ENCODE assay signal across 27 cellular contexts in genomic region chr19:30064776-30065494, GRCh38.
DNase-seq lines count a peak whose midpoint lies in the region; ATAC-seq, FAIRE-seq and TF ChIP-seq lines count a peak whose summit lies in the region.
"Had no signal": no experiment of that assay in that cellular context is flagged by ENCODE, and none has a peak within 500 bp of the region (broad histone marks: within the 10 kb centered on the region; RNA-seq: fewer than 3 reads in every experiment).

No MANE protein-coding gene starts in this region.

- H3K36me3 ChIP-seq in MM.1S (replicated peaks; ENCODE audit: insufficient read depth, low read length) (no peaks in the 10 kb centered on the region), HepG2 (replicated peaks in 1 of 2; ENCODE audit: control insufficient read depth in 1 of 2, insufficient read depth in 2 of 2, low read length in 2 of 2) (no peaks in the 10 kb centered on the region), stomach (no peaks in the 10 kb centered on the region)
- H3K36me3 ChIP-seq: SJSA1, vagina had no signal

- H3K9me3 ChIP-seq in MM.1S (replicated peaks; ENCODE audit: insufficient read depth, low read length) = no peaks in the 10 kb centered on the region
- no peaks in the 10 kb centered on the region for H3K9me3 ChIP-seq in HepG2 (ENCODE audit: low read length)
- H3K9me3 ChIP-seq in stomach = no peaks in the 10 kb centered on the region
- H3K9me3 ChIP-seq: A549, SJSA1, vagina had no signal

- TF ChIP-seq RAD21 in HepG2 (CRISPR knock-in tag; IDR thresholded peaks at IDR 0.05) = no peak

- WGBS in HepG2 (ENCODE audit: low lambda C conversion rate) = 47% methylated on average over 10 of the region's 16 CpGs
- WGBS in stomach, 5 donors = 63 to 79% (median 70%) methylated on average over 13 to 16 of the region's 16 CpGs

- FAIRE-seq in HepG2 (lab: Jason Lieb, UNC) = no peak
- FAIRE-seq: RCC 7860, TTC549 had no signal

- DNase-seq in activated CD4-positive, alpha-beta memory T cell treated with anti-CD3 and anti-CD28 coated beads, Interleukin-2, amount 10 ng/mL, durations not matched to agents 7 days and 5 days = peak; percentile 1
- DNase-seq in activated CD4-positive, alpha-beta memory T cell treated with anti-CD3 and anti-CD28 coated beads for 36 hours = no peak
- DNase-seq in MM.1S (no peak), HepG2 (ENCODE audit: low spot score) (no peak), stomach (peak; percentile 9), foreskin melanocyte (no peak)
- no peak for DNase-seq in stimulated activated CD4-positive, alpha-beta T cell treated with anti-CD3 and anti-CD28 coated beads, Interleukin-4, amount 100 ng/mL, for 1 hour
- DNase-seq: activated CD4-positive, CD25-positive, alpha-beta regulatory T cell treated with anti-CD3 and anti-CD28 coated beads, Interleukin-2, amount 50 U/mL, for 72 hours; activated CD8-positive, alpha-beta T cell treated with anti-CD3 and anti-CD28 coated beads, Interleukin-2, amount 10 ng/mL, durations not matched to agents 7 days and 5 days; activated T-cell treated with anti-CD3 and anti-CD28 coated beads, Interleukin-2, amount 50 U/mL, for 4 hours; AML-193; IMR-90; left ventricle myocardium superior; NCI-H1092; NCI-H187; nephron progenitor cell; stimulated activated naive CD4-positive, alpha-beta T cell; T-helper 1 cell had no signal

- H3K9me3 Mint-ChIP-seq in activated CD4-positive, alpha-beta memory T cell treated with anti-CD3 and anti-CD28 coated beads, Interleukin-2, amount 10 ng/mL, durations not matched to agents 7 days and 5 days = no peaks in the 10 kb centered on the region
- no peaks in the 10 kb centered on the region for H3K9me3 Mint-ChIP-seq in activated CD4-positive, alpha-beta memory T cell treated with anti-CD3 and anti-CD28 coated beads for 36 hours
- H3K9me3 Mint-ChIP-seq: activated T-cell treated with anti-CD3 and anti-CD28 coated beads, Interleukin-2, amount 50 U/mL, for 4 hours; GM23338; nephron progenitor cell had no signal

- POLR2A ChIA-PET in activated CD4-positive, alpha-beta memory T cell treated with anti-CD3 and anti-CD28 coated beads, Interleukin-2, amount 10 ng/mL, durations not matched to agents 7 days and 5 days (lab: Charles Lee) = no interaction called here
- POLR2A ChIA-PET in activated CD4-positive, alpha-beta memory T cell treated with anti-CD3 and anti-CD28 coated beads for 36 hours (lab: Charles Lee) = no interaction called here
- POLR2A ChIA-PET in HepG2 (lab: Yijun Ruan, JAX) = no interaction called here

- BruUV-seq in HepG2 (replicated peaks; lab: Mats Ljungman, UMichigan) = no TSS peak

- TF ChIP-seq CTCF in MM.1S (IDR thresholded peaks at IDR 0.05; ENCODE audit: low read length) = no peak
- no peak for TF ChIP-seq CTCF in HepG2 (CRISPR knock-in tag; IDR thresholded peaks at IDR 0.05)
- no peak for TF ChIP-seq CTCF in stomach (IDR thresholded peaks at IDR 0.05)

- TF ChIP-seq EP300 in HepG2 (IDR thresholded peaks at IDR 0.05; ENCODE audit: low read depth in 2 of 2, low read length in 2 of 2) (no peak), HepG2 (CRISPR knock-in tag; IDR thresholded peaks at IDR 0.05; ENCODE audit: borderline replicate concordance) (no peak), stomach (IDR thresholded peaks at IDR 0.05) (no peak)

- no peak overlapping the region for H3K4me3 Mint-ChIP-seq in activated CD4-positive, alpha-beta memory T cell treated with anti-CD3 and anti-CD28 coated beads, Interleukin-2, amount 10 ng/mL, durations not matched to agents 7 days and 5 days
- no peak overlapping the region for H3K4me3 Mint-ChIP-seq in activated CD4-positive, alpha-beta memory T cell treated with anti-CD3 and anti-CD28 coated beads for 36 hours
- H3K4me3 Mint-ChIP-seq: activated CD8-positive, alpha-beta T cell treated with anti-CD3 and anti-CD28 coated beads, Interleukin-2, amount 10 ng/mL, durations not matched to agents 7 days and 5 days; activated T-cell treated with anti-CD3 and anti-CD28 coated beads, Interleukin-2, amount 50 U/mL, for 4 hours; central memory CD8-positive, alpha-beta T cell; GM23338; nephron progenitor cell had no signal

- no peaks in the 10 kb centered on the region for H3K9me2 ChIP-seq in MM.1S (replicated peaks; ENCODE audit: insufficient read depth, low read length)

- H3K36me3 Mint-ChIP-seq in activated CD4-positive, alpha-beta memory T cell treated with anti-CD3 and anti-CD28 coated beads, Interleukin-2, amount 10 ng/mL, durations not matched to agents 7 days and 5 days (ENCODE audit: low read depth) = no peaks in the 10 kb centered on the region
- H3K36me3 Mint-ChIP-seq in activated CD4-positive, alpha-beta memory T cell treated with anti-CD3 and anti-CD28 coated beads for 36 hours = no peaks in the 10 kb centered on the region

- no peaks in the 10 kb centered on the region for H3K27me3 Mint-ChIP-seq in activated CD4-positive, alpha-beta memory T cell treated with anti-CD3 and anti-CD28 coated beads, Interleukin-2, amount 10 ng/mL, durations not matched to agents 7 days and 5 days
- peaks cover 3% of the 10 kb centered on the region for H3K27me3 Mint-ChIP-seq in activated CD4-positive, alpha-beta memory T cell treated with anti-CD3 and anti-CD28 coated beads for 36 hours

- H3K4me3 ChIP-seq in MM.1S (ENCODE audit: low read length) (peak overlapping the region; percentile 25; the same call in 1 of the 2 replicates), HepG2 (replicated peaks in 1 of 3; ENCODE audit: insufficient read depth in 1 of 3, low read depth in 2 of 3, low read length in 3 of 3) (no peak overlapping the region), stomach (no peak overlapping the region)
- H3K4me3 ChIP-seq: A549, GM23338, SJSA1, vagina had no signal

- CTCF ChIA-PET in activated CD4-positive, alpha-beta memory T cell treated with anti-CD3 and anti-CD28 coated beads, Interleukin-2, amount 10 ng/mL, durations not matched to agents 7 days and 5 days (lab: Charles Lee) = no interaction called here
- CTCF ChIA-PET in activated CD4-positive, alpha-beta memory T cell treated with anti-CD3 and anti-CD28 coated beads for 36 hours (lab: Charles Lee) = no interaction called here
- CTCF ChIA-PET in HepG2 (lab: Yijun Ruan, JAX; ENCODE audit: low intra/inter-chr PET ratio, low total read pairs) = no interaction called here

- H3F3A ChIP-seq in MM.1S (ENCODE audit: insufficient read depth, low read length) = no peaks in the 10 kb centered on the region

- H3K27ac ChIP-seq in MM.1S (ENCODE audit: low read length) (no peak overlapping the region), HepG2 (ENCODE audit: extremely low read length, insufficient read depth, low read length) (no peak overlapping the region), stomach (no peak overlapping the region)
- H3K27ac ChIP-seq: A549, SJSA1, vagina had no signal

- H3K27ac Mint-ChIP-seq in activated CD4-positive, alpha-beta memory T cell treated with anti-CD3 and anti-CD28 coated beads, Interleukin-2, amount 10 ng/mL, durations not matched to agents 7 days and 5 days = no peak overlapping the region
- no peak overlapping the region for H3K27ac Mint-ChIP-seq in activated CD4-positive, alpha-beta memory T cell treated with anti-CD3 and anti-CD28 coated beads for 36 hours
- H3K27ac Mint-ChIP-seq: activated CD8-positive, alpha-beta T cell treated with anti-CD3 and anti-CD28 coated beads, Interleukin-2, amount 10 ng/mL, durations not matched to agents 7 days and 5 days; GM23338; nephron progenitor cell had no signal

- H3K79me2 ChIP-seq in MM.1S (ENCODE audit: low read length) (no peaks in the 10 kb centered on the region), HepG2 (ENCODE audit: insufficient read depth, low read length) (no peaks in the 10 kb centered on the region)

- H3K9ac ChIP-seq in MM.1S (ENCODE audit: low read length) (no peak overlapping the region), HepG2 (ENCODE audit: insufficient read depth, low read depth, low read length) (no peak overlapping the region)

- TF ChIP-seq POLR2A in HepG2 (IDR thresholded peaks at IDR 0.05; ENCODE audit: insufficient read depth in 1 of 2, low read depth in 2 of 2, low read length in 2 of 2) (no peak), stomach (IDR thresholded peaks at IDR 0.05) (no peak)

- H3K27me3 ChIP-seq in MM.1S (replicated peaks; ENCODE audit: insufficient read depth, low read length) (peaks cover 52% of the 10 kb centered on the region), HepG2 (ENCODE audit: control insufficient read depth in 1 of 2, insufficient read depth in 2 of 2, low read length in 2 of 2) (no peaks in the 10 kb centered on the region; a peak in 2 of 5 replicates), stomach (peaks cover 0 to 31% (median 4%) of the 10 kb centered on the region in 3 donors)
- H3K27me3 ChIP-seq: SJSA1, vagina had no signal

- peak; percentile 38 for ATAC-seq in HepG2
- ATAC-seq in HG03378 (IDR thresholded peaks at IDR 0.05; ENCODE audit: unreplicated experiment) = no peak
- ATAC-seq: activated CD8-positive, alpha-beta T cell treated with anti-CD3 and anti-CD28 coated beads, Interleukin-2, amount 10 ng/mL, durations not matched to agents 7 days and 5 days; activated T-cell treated with anti-CD3 and anti-CD28 coated beads, Interleukin-2, amount 50 U/mL, for 4 hours; GM23338; left ventricle myocardium superior; sciatic nerve had no signal

- H3K4me1 ChIP-seq in MM.1S (ENCODE audit: low read length) (no peaks in the 10 kb centered on the region), HepG2 (ENCODE audit: insufficient read depth, low read length) (peaks cover 18% of the 10 kb centered on the region), stomach (no peaks in the 10 kb centered on the region)
- H3K4me1 ChIP-seq: A549, SJSA1, vagina had no signal

- H3K4me1 Mint-ChIP-seq in activated CD4-positive, alpha-beta memory T cell treated with anti-CD3 and anti-CD28 coated beads, Interleukin-2, amount 10 ng/mL, durations not matched to agents 7 days and 5 days = no peaks in the 10 kb centered on the region
- H3K4me1 Mint-ChIP-seq in activated CD4-positive, alpha-beta memory T cell treated with anti-CD3 and anti-CD28 coated beads for 36 hours (ENCODE audit: low read depth) = no peaks in the 10 kb centered on the region
- H3K4me1 Mint-ChIP-seq: central memory CD8-positive, alpha-beta T cell; GM23338 had no signal

- H4K20me1 ChIP-seq in MM.1S (ENCODE audit: insufficient read depth, low read length) (no peaks in the 10 kb centered on the region), HepG2 (ENCODE audit: insufficient read depth, low read length) (no peaks in the 10 kb centered on the region)

- H2AFZ ChIP-seq in MM.1S (ENCODE audit: low read length) (peak overlapping the region; percentile 65; the same call in 1 of the 2 replicates), HepG2 (ENCODE audit: low read length) (no peak overlapping the region)
- H2AFZ ChIP-seq: GM23338 had no signal

- peak overlapping the region; percentile 64 for H3K4me2 ChIP-seq in MM.1S (ENCODE audit: low read depth, low read length)
- peak overlapping the region; percentile 38; the same call in 1 of the 2 replicates for H3K4me2 ChIP-seq in HepG2 (ENCODE audit: low read depth, low read length)
- H3K4me2 ChIP-seq: A549, GM23338 had no signal

- intact Hi-C loops in activated CD4-positive, alpha-beta memory T cell treated with anti-CD3 and anti-CD28 coated beads for 36 hours (cut with micrococcal nuclease) = no loop called here
- intact Hi-C loops in HepG2 (cut with micrococcal nuclease; ENCODE audit: unreplicated experiment) (no loop called here), stomach (cut with DNase I; ENCODE audit: low total_unique reads) (no loop called here)

- in situ Hi-C loops in HepG2 (cut with HindIII; ENCODE audit: extremely low pct_ligation_motif_present, low pct_unique_long_range_greater_than_20kb) = no loop called here

Comparison
In these comparisons a context has a peak if more than half of its experiments do, and no peak if none do; other contexts are left out.
1. DNase-seq: peak in activated CD4-positive, alpha-beta memory T cell treated with anti-CD3 and anti-CD28 coated beads, Interleukin-2, amount 10 ng/mL, durations not matched to agents 7 days and 5 days (single experiment) and stomach (single experiment); none in activated CD4-positive, alpha-beta memory T cell treated with anti-CD3 and anti-CD28 coated beads for 36 hours (single experiment), MM.1S (single experiment), HepG2 (single experiment), stimulated activated CD4-positive, alpha-beta T cell treated with anti-CD3 and anti-CD28 coated beads, Interleukin-4, amount 100 ng/mL, for 1 hour (single experiment) and foreskin melanocyte (single experiment).